Comparison of ENCODE assay signal across 9 cellular contexts in genomic region chr3:117439812-117440211, GRCh38.
A peak's percentile ranks its signal among the peaks of the same experiment; 100 is the strongest.
DNase-seq lines count a peak whose midpoint lies in the region; ATAC-seq and TF ChIP-seq lines count a peak whose summit lies in the region.
"Had no signal": no experiment of that assay in that cellular context is flagged by ENCODE, and none has a peak within 500 bp of the region (broad histone marks: within the 10 kb centered on the region; RNA-seq: fewer than 3 reads in every experiment).

No MANE protein-coding gene starts in this region.

- no peak overlapping the region for H3K4me3 Mint-ChIP-seq in natural killer cell
- no peak overlapping the region for H3K4me3 Mint-ChIP-seq in T-helper 17 cell
- H3K4me3 Mint-ChIP-seq: activated naive CD4-positive, alpha-beta T cell treated with anti-CD3 and anti-CD28 coated beads, Interleukin-2, amount 10 ng/mL, durations not matched to agents 7 days and 5 days had no signal

- H3K9me3 ChIP-seq in T-helper 17 cell (ENCODE audit: control insufficient read depth, low read length, poor library complexity, severe bottlenecking) = no peaks in the 10 kb centered on the region

- H3K4me1 Mint-ChIP-seq in natural killer cell = no peaks in the 10 kb centered on the region
- H3K4me1 Mint-ChIP-seq in T-helper 17 cell = no peaks in the 10 kb centered on the region
- H3K4me1 Mint-ChIP-seq: activated naive CD4-positive, alpha-beta T cell treated with anti-CD3 and anti-CD28 coated beads, Interleukin-2, amount 10 ng/mL, durations not matched to agents 7 days and 5 days had no signal

- H3K27me3 Mint-ChIP-seq in natural killer cell (ENCODE audit: low read depth in 2 of 2) (no peaks in the 10 kb centered on the region), T-helper 17 cell (no peaks in the 10 kb centered on the region)
- H3K27me3 Mint-ChIP-seq: activated naive CD4-positive, alpha-beta T cell treated with anti-CD3 and anti-CD28 coated beads, Interleukin-2, amount 10 ng/mL, durations not matched to agents 7 days and 5 days had no signal

- DNase-seq in AG08396 (ENCODE audit: low spot score) (peak; percentile 17), LNCaP clone FGC (ENCODE audit: low read depth) (no peak), RPMI8226 (peak; percentile 22), inferior parietal cortex (ENCODE audit: extremely low spot score) (peak; percentile 56), natural killer cell (no peak), cerebellar nuclear complex (lab: John Stamatoyannopoulos, UW) (no peak), T-helper 17 cell (no peak)
- DNase-seq in stimulated activated CD8-positive, alpha-beta memory T cell treated with anti-CD3 and anti-CD28 coated beads, Interleukin-4, amount 100 ng/mL, for 48 hours = no peak
- DNase-seq: activated naive CD4-positive, alpha-beta T cell treated with anti-CD3 and anti-CD28 coated beads, Interleukin-2, amount 10 ng/mL, durations not matched to agents 7 days and 5 days had no signal

- H3K36me3 Mint-ChIP-seq in natural killer cell = no peaks in the 10 kb centered on the region
- H3K36me3 Mint-ChIP-seq in T-helper 17 cell (ENCODE audit: low read depth) = no peaks in the 10 kb centered on the region
- H3K36me3 Mint-ChIP-seq: activated naive CD4-positive, alpha-beta T cell treated with anti-CD3 and anti-CD28 coated beads, Interleukin-2, amount 10 ng/mL, durations not matched to agents 7 days and 5 days had no signal

- TF ChIP-seq CTCF in LNCaP clone FGC (IDR thresholded peaks at IDR 0.05; ENCODE audit: control insufficient read depth, extremely low read depth, insufficient read depth) (peak; percentile 37), natural killer cell (IDR thresholded peaks at IDR 0.05) (no peak)

- intact Hi-C loops in natural killer cell (cut with micrococcal nuclease) = no loop called here

- H3K4me3 ChIP-seq in LNCaP clone FGC (ENCODE audit: low read depth, low read length) = no peak overlapping the region

- peaks cover 7 to 8% of the 10 kb centered on the region in 2 donors for H3K9me3 Mint-ChIP-seq in natural killer cell
- H3K9me3 Mint-ChIP-seq: activated naive CD4-positive, alpha-beta T cell treated with anti-CD3 and anti-CD28 coated beads, Interleukin-2, amount 10 ng/mL, durations not matched to agents 7 days and 5 days had no signal

- ATAC-seq in natural killer cell (no peak), T-helper 17 cell (no peak)

- H3K27ac Mint-ChIP-seq in natural killer cell = no peak overlapping the region
- no peak overlapping the region for H3K27ac Mint-ChIP-seq in T-helper 17 cell
- H3K27ac Mint-ChIP-seq: activated naive CD4-positive, alpha-beta T cell treated with anti-CD3 and anti-CD28 coated beads, Interleukin-2, amount 10 ng/mL, durations not matched to agents 7 days and 5 days had no signal

Comparison
In these comparisons a context has a peak if more than half of its experiments do, and no peak if none do; other contexts are left out.
1. DNase-seq: peak in AG08396 (single experiment), RPMI8226 (single experiment) and inferior parietal cortex (single experiment); none in LNCaP clone FGC (single experiment), stimulated activated CD8-positive, alpha-beta memory T cell treated with anti-CD3 and anti-CD28 coated beads, Interleukin-4, amount 100 ng/mL, for 48 hours (single experiment), natural killer cell (single experiment), cerebellar nuclear complex (0 of 2) and T-helper 17 cell (0 of 3).